In the genomic region with DNA sequence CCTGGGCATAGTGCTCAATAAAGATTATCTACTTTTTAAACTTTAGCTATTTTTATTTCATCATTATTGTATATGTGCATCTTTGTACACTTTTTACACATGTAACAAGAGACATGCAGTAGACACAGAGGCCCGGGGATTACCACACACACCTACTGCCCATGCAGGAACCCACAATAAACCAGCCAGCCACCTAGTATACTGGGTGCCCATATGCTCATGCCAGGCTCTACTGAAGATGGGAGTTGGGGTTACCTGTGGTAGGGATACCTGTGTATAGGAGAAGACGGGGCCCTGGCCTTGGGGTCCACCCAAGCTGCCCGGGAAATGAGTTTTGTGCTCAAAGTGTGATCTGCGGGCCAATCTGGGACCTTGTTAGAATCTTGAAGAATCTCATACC, we compare ENCODE assay signal across 18 cellular contexts. TPM values are rescaled to one million over a fixed set of nuclear protein-coding genes. Genes with fewer than 3 reads are reported as not detected.
"Had no signal": no experiment of that assay in that cellular context is flagged by ENCODE, and none has a peak within 500 bp of the region (broad histone marks: within the 10 kb centered on the region; RNA-seq: fewer than 3 reads in every experiment).

No MANE protein-coding gene starts in this region.

- H3K36me3 Mint-ChIP-seq: activated naive CD4-positive, alpha-beta T cell treated with anti-CD3 and anti-CD28 coated beads, Interleukin-2, amount 50 U/mL, for 24 hours; immature natural killer cell; naive thymus-derived CD8-positive, alpha-beta T cell had no signal

- DNase-seq: activated CD4-positive, alpha-beta memory T cell treated with anti-CD3 and anti-CD28 coated beads, Interleukin-2, amount 10 ng/mL, durations not matched to agents 7 days and 5 days; activated CD8-positive, alpha-beta memory T cell treated with anti-CD3 and anti-CD28 coated beads, Interleukin-2, amount 50 U/mL, for 4 hours; amygdala; dermis blood vessel endothelial cell; foreskin fibroblast; immature natural killer cell; left colon; naive thymus-derived CD8-positive, alpha-beta T cell; stimulated activated CD4-positive, alpha-beta T cell treated with anti-CD3 and anti-CD28 coated beads, Interleukin-12 subunit alpha, Interleukin-12 subunit beta, amount 100 ng/mL, for 4 hours; stimulated activated naive CD8-positive, alpha-beta T cell treated with anti-CD3 and anti-CD28 coated beads, Interleukin-15, Interleukin-2, amounts not matched to agents 100 U/mL and 50 U/mL, for 24 hours; T-helper 9 cell had no signal

- H3K27ac ChIP-seq: esophagus muscularis mucosa, VCaP had no signal

- H3K27ac Mint-ChIP-seq: activated CD4-positive, alpha-beta memory T cell treated with anti-CD3 and anti-CD28 coated beads, Interleukin-2, amount 10 ng/mL, durations not matched to agents 7 days and 5 days; activated naive CD4-positive, alpha-beta T cell treated with anti-CD3 and anti-CD28 coated beads, Interleukin-2, amount 50 U/mL, for 24 hours; activated T-helper 1 cell treated with anti-CD3 and anti-CD28 coated beads, Interleukin-12 subunit alpha, Interleukin-12 subunit beta, Interleukin-2, Interleukin-4 antibody, amounts not matched to agents 30 ng/mL and 10 ng/mL and 1 ng/mL, durations not matched to agents 14 hours and 24 hours and 36 hours; immature natural killer cell; naive thymus-derived CD8-positive, alpha-beta T cell had no signal

- H3K36me3 ChIP-seq: esophagus muscularis mucosa, thoracic aorta had no signal

- ATAC-seq: left colon; mucosa of descending colon; naive thymus-derived CD8-positive, alpha-beta T cell; stimulated activated naive CD8-positive, alpha-beta T cell treated with anti-CD3 and anti-CD28 coated beads, Interleukin-15, Interleukin-2, amounts not matched to agents 100 U/mL and 50 U/mL, for 24 hours had no signal

- H3K9me3 ChIP-seq: esophagus muscularis mucosa, mucosa of descending colon, thoracic aorta had no signal

- H3K4me3 Mint-ChIP-seq: activated CD4-positive, alpha-beta memory T cell treated with anti-CD3 and anti-CD28 coated beads, Interleukin-2, amount 10 ng/mL, durations not matched to agents 7 days and 5 days; activated naive CD4-positive, alpha-beta T cell treated with anti-CD3 and anti-CD28 coated beads, Interleukin-2, amount 50 U/mL, for 24 hours; activated T-helper 1 cell treated with anti-CD3 and anti-CD28 coated beads, Interleukin-12 subunit alpha, Interleukin-12 subunit beta, Interleukin-2, Interleukin-4 antibody, amounts not matched to agents 30 ng/mL and 10 ng/mL and 1 ng/mL, durations not matched to agents 14 hours and 24 hours and 36 hours; immature natural killer cell; naive thymus-derived CD8-positive, alpha-beta T cell had no signal

- H3K4me3 ChIP-seq: esophagus muscularis mucosa, lung, mucosa of descending colon had no signal

- H3K9me3 Mint-ChIP-seq: activated CD4-positive, alpha-beta memory T cell treated with anti-CD3 and anti-CD28 coated beads, Interleukin-2, amount 10 ng/mL, durations not matched to agents 7 days and 5 days; activated naive CD4-positive, alpha-beta T cell treated with anti-CD3 and anti-CD28 coated beads, Interleukin-2, amount 50 U/mL, for 24 hours; activated T-helper 1 cell treated with anti-CD3 and anti-CD28 coated beads, Interleukin-12 subunit alpha, Interleukin-12 subunit beta, Interleukin-2, Interleukin-4 antibody, amounts not matched to agents 30 ng/mL and 10 ng/mL and 1 ng/mL, durations not matched to agents 14 hours and 24 hours and 36 hours; immature natural killer cell; naive thymus-derived CD8-positive, alpha-beta T cell had no signal

RNA-seq across cellular contexts. Expression of gene P2RY2, which starts 31.2 kb away (rescaled TPM):
- total RNA-seq: activated CD4-positive, alpha-beta memory T cell treated with anti-CD3 and anti-CD28 coated beads, Interleukin-2, amount 10 ng/mL, durations not matched to agents 7 days and 5 days; activated T-helper 1 cell treated with anti-CD3 and anti-CD28 coated beads, Interleukin-12 subunit alpha, Interleukin-12 subunit beta, Interleukin-2, Interleukin-4 antibody, amounts not matched to agents 30 ng/mL and 10 ng/mL and 1 ng/mL, durations not matched to agents 14 hours and 24 hours and 36 hours; naive thymus-derived CD8-positive, alpha-beta T cell had no signal
- polyA plus RNA-seq: naive thymus-derived CD8-positive, alpha-beta T cell had no signal
